Comparison of ENCODE assay signal across 8 cellular contexts in the genomic region with DNA sequence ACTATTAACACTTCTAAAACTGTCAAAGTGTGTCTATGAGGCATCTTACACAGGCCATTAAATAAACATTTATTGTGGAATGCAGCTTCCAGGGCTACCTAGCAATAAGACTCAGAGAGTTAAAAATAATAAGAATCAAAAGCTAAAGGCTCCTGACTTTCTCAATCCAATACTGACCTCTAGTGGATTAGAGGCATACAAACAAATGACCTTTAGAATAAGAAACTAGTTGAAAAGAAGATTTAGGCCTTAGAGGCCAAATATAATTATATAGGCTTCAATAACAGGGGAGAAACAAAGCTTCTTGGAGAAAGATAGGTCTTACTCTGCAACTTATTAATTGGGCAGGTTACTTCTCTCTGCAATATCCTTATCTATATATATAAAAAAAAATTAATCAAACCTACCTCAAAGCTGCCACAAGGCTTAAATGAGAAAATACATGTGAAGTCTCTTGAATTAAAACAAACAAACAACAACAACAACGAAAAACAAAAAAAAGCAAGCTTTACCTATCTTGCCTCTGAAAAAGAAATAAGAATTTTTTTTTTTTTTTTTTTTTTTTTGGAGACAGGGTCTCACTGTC.
DNase-seq lines count a peak whose midpoint lies in the region; ATAC-seq and TF ChIP-seq lines count a peak whose summit lies in the region.

No MANE protein-coding gene starts in this region.

- peak; percentile 87 for TF ChIP-seq RAD21 in HCT116 (IDR thresholded peaks at IDR 0.05; ENCODE audit: low read depth)

- ATAC-seq in HCT116 (peak; percentile 50; the same call in 1 of the 2 replicates), HG02938 (IDR thresholded peaks at IDR 0.05; ENCODE audit: unreplicated experiment) (no peak), HG03196 (IDR thresholded peaks at IDR 0.05; ENCODE audit: unreplicated experiment) (no peak)

- intact Hi-C loops in HCT116 (cut with micrococcal nuclease), result loop anchor here (1.0 to 5.0 kb wide), 6 partner anchors 168 to 1035 kb away; no protein-coding TSS in a partner anchor

- H3K9ac ChIP-seq in HCT116 (ENCODE audit: low read length), result no peak overlapping the region

- no peaks in the 10 kb centered on the region for H3K9me3 ChIP-seq in HCT116 (ENCODE audit: control insufficient read depth in 1 of 2, insufficient read depth in 1 of 2, low read depth in 1 of 2, low read length in 2 of 2)

- CTCF ChIA-PET in HCT116 (lab: Charles Lee), result interaction anchor here (0.9 to 2.6 kb wide), 19 partner anchors 8 to 1031 kb away, joined by 3 to 19 read pairs (median 5); no protein-coding TSS in a partner anchor

- RAD21 ChIA-PET in HCT116 (lab: Charles Lee; ENCODE audit: low non-redundant PET in 1 of 2, low total read pairs in 2 of 2, uncharacterized antibody in 2 of 2, unreplicated experiment in 2 of 2), result interaction anchor here (1.1 to 1.3 kb wide), 3 partner anchors 429 to 656 kb away, joined by 3 to 10 read pairs (median 7); no protein-coding TSS in a partner anchor

- H3K4me3 ChIP-seq in HCT116 (replicated peaks in 1 of 2; ENCODE audit: low read depth in 1 of 2, low read length in 2 of 2) (no peak overlapping the region), choroid plexus epithelial cell (ENCODE audit: low read depth, low read length) (no peak overlapping the region)

- H2AFZ ChIP-seq in HCT116 (ENCODE audit: low read depth, low read length, poor library complexity, severe bottlenecking), result no peak overlapping the region

- no peaks in the 10 kb centered on the region for H3K36me3 ChIP-seq in HCT116 (ENCODE audit: control insufficient read depth in 1 of 2, insufficient read depth in 2 of 2, low read length in 2 of 2)

- BruUV-seq in HCT116 (replicated peaks; lab: Mats Ljungman, UMichigan), result no TSS peak

- peak; percentile 52 for DNase-seq in Caki2 (ENCODE audit: low read depth)
- DNase-seq in HCT116 (ENCODE audit: low read depth, low spot score), result peak; percentile 26
- peak; percentile 55 for DNase-seq in NCI-H748 (lab: John Stamatoyannopoulos, UW; ENCODE audit: unreplicated experiment)
- peak; percentile 76 for DNase-seq in choroid plexus epithelial cell (ENCODE audit: low read depth)
- peak; percentile 64 for DNase-seq in medulla oblongata (ENCODE audit: extremely low spot score)
- DNase-seq in mesenteric fat pad (ENCODE audit: low spot score), result no peak

- no peaks in the 10 kb centered on the region for H3K9me2 ChIP-seq in HCT116 (ENCODE audit: insufficient read depth)

- POLR2A ChIA-PET in HCT116 (lab: Charles Lee), result interaction anchor here (1.0 kb wide), 1 partner anchor 429 kb away, joined by 3 read pairs; no protein-coding TSS in a partner anchor

- H3K79me2 ChIP-seq in HCT116 (ENCODE audit: insufficient read depth, low read length), result no peaks in the 10 kb centered on the region

- TF ChIP-seq CTCF in HCT116 (IDR thresholded peaks at IDR 0.05 in 2 of 3, conservative IDR thresholded peaks at IDR 0.05 in 1 of 3; ENCODE audit: borderline replicate concordance in 1 of 3, insufficient read depth in 1 of 3, low read depth in 2 of 3, low read length in 2 of 3) (peak; percentile 54 to 76 (median 74); a peak in 5 of 6 replicates), choroid plexus epithelial cell (conservative IDR thresholded peaks at IDR 0.05; ENCODE audit: low read depth, low read length) (peak; percentile 61)

- H3K4me1 ChIP-seq in HCT116 (ENCODE audit: control insufficient read depth in 1 of 2, insufficient read depth in 2 of 2, low read length in 2 of 2), result no peaks in the 10 kb centered on the region

- H3K4me2 ChIP-seq in HCT116 (ENCODE audit: low read length), result no peak overlapping the region

- in situ Hi-C loops in Caki2 (cut with HindIII; ENCODE audit: low pct_unique_long_range_greater_than_20kb, low sequenced_read_pairs), result no loop called here

- H3K27ac ChIP-seq in HCT116 (ENCODE audit: low read depth, low read length), result no peak overlapping the region

- no peak for TF ChIP-seq POLR2A in HCT116 (IDR thresholded peaks at IDR 0.05; ENCODE audit: borderline replicate concordance, extremely low read depth, insufficient read depth, insufficient read length)

- H3K27me3 ChIP-seq in HCT116 (ENCODE audit: insufficient read depth, low read length), result no peaks in the 10 kb centered on the region

- no peaks in the 10 kb centered on the region for H4K20me1 ChIP-seq in HCT116 (ENCODE audit: insufficient read depth)

TF ChIP-seq in HCT116, 20 proteins besides CTCF, POLR2A, EP300 and RAD21:
- TF ChIP-seq EZH2phosphoT487 (IDR thresholded peaks at IDR 0.05; ENCODE audit: borderline replicate concordance) (no peak), SIN3A (IDR thresholded peaks at IDR 0.05; ENCODE audit: low read depth) (no peak), SRF (IDR thresholded peaks at IDR 0.05; ENCODE audit: low read depth) (no peak), YY1 (IDR thresholded peaks at IDR 0.05; ENCODE audit: extremely low read depth, insufficient replicate concordance, low read depth, low read length) (no peak), POLR2AphosphoS5 (IDR thresholded peaks at IDR 0.05; ENCODE audit: low read depth, low read length) (no peak), ELF1 (IDR thresholded peaks at IDR 0.05; ENCODE audit: borderline replicate concordance, low read depth) (no peak), CEBPB (IDR thresholded peaks at IDR 0.05; ENCODE audit: low read depth) (no peak), EZH2 (IDR thresholded peaks at IDR 0.05) (no peak), JUND (IDR thresholded peaks at IDR 0.05) (no peak), ZFX (IDR thresholded peaks at IDR 0.05) (no peak), SP1 (IDR thresholded peaks at IDR 0.05; ENCODE audit: low read depth) (no peak), EGR1 (IDR thresholded peaks at IDR 0.05; ENCODE audit: low read depth) (no peak), CBX3 (IDR thresholded peaks at IDR 0.05; ENCODE audit: low read depth) (no peak), FOSL1 (IDR thresholded peaks at IDR 0.05; ENCODE audit: low read depth) (no peak)
- TF ChIP-seq, protein P1, sequence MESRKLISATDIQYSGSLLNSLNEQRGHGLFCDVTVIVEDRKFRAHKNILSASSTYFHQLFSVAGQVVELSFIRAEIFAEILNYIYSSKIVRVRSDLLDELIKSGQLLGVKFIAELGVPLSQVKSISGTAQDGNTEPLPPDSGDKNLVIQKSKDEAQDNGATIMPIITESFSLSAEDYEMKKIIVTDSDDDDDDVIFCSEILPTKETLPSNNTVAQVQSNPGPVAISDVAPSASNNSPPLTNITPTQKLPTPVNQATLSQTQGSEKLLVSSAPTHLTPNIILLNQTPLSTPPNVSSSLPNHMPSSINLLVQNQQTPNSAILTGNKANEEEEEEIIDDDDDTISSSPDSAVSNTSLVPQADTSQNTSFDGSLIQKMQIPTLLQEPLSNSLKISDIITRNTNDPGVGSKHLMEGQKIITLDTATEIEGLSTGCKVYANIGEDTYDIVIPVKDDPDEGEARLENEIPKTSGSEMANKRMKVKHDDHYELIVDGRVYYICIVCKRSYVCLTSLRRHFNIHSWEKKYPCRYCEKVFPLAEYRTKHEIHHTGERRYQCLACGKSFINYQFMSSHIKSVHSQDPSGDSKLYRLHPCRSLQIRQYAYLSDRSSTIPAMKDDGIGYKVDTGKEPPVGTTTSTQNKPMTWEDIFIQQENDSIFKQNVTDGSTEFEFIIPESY (IDR thresholded peaks at IDR 0.05; ENCODE audit: extremely low read depth, insufficient replicate concordance, low read length), result no peak
- TF ChIP-seq, protein P2, sequence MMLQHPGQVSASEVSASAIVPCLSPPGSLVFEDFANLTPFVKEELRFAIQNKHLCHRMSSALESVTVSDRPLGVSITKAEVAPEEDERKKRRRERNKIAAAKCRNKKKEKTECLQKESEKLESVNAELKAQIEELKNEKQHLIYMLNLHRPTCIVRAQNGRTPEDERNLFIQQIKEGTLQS (IDR thresholded peaks at IDR 0.05), result no peak
- TF ChIP-seq, protein P3, sequence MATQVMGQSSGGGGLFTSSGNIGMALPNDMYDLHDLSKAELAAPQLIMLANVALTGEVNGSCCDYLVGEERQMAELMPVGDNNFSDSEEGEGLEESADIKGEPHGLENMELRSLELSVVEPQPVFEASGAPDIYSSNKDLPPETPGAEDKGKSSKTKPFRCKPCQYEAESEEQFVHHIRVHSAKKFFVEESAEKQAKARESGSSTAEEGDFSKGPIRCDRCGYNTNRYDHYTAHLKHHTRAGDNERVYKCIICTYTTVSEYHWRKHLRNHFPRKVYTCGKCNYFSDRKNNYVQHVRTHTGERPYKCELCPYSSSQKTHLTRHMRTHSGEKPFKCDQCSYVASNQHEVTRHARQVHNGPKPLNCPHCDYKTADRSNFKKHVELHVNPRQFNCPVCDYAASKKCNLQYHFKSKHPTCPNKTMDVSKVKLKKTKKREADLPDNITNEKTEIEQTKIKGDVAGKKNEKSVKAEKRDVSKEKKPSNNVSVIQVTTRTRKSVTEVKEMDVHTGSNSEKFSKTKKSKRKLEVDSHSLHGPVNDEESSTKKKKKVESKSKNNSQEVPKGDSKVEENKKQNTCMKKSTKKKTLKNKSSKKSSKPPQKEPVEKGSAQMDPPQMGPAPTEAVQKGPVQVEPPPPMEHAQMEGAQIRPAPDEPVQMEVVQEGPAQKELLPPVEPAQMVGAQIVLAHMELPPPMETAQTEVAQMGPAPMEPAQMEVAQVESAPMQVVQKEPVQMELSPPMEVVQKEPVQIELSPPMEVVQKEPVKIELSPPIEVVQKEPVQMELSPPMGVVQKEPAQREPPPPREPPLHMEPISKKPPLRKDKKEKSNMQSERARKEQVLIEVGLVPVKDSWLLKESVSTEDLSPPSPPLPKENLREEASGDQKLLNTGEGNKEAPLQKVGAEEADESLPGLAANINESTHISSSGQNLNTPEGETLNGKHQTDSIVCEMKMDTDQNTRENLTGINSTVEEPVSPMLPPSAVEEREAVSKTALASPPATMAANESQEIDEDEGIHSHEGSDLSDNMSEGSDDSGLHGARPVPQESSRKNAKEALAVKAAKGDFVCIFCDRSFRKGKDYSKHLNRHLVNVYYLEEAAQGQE (IDR thresholded peaks at IDR 0.05; ENCODE audit: low read depth), result no peak
- TF ChIP-seq, protein P4, sequence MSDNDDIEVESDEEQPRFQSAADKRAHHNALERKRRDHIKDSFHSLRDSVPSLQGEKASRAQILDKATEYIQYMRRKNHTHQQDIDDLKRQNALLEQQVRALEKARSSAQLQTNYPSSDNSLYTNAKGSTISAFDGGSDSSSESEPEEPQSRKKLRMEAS (IDR thresholded peaks at IDR 0.05), result no peak
